22 cellular contexts compared by ENCODE assay signal in the genomic region with DNA sequence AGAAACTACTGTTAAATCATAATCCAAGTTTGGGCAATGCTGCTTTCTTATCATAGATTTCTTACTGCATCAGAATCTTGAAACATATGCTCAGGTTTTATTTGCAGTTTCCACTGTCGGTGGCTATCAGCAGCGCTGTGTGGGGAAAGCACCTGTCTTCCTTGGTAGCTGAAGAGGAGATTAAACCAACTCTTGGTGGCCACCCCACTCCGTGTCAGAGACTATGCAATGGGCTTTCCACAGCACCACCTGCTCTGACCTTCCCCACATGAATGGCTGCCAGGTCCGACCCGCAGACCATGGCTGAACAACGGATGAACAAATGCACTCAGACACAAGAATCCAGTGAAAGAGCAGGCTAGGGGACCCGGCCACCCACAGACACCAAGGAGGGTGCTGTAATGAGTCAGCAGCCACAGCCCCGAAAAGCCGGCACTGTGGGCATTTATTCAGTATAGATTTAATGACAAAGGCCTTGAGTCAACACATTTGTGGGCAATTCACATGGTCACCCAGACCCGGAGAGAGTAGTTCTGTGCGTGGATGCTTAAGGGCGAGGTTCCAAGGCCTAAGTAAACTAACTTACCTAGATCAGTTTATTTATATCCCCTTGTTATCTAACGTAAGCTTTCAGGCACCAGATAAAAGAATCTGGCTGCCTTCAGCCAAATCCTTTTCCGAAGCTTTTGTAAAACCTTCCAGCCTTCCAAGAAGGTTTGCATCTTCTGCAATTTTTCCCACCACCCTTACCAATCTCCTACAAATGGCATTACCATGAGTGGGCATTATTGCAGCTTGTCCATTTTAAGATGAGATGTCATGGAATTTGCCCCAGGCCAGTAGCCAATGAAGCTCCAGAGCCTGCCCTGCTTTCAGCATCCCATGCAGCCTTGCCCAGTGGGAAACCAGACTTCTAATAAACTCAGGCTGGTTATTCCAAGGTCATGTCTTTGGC.
DNase-seq lines count a peak whose midpoint lies in the region; ATAC-seq and TF ChIP-seq lines count a peak whose summit lies in the region.
"Had no signal": no experiment of that assay in that cellular context is flagged by ENCODE, and none has a peak within 500 bp of the region (broad histone marks: within the 10 kb centered on the region; RNA-seq: fewer than 3 reads in every experiment).

No MANE protein-coding gene starts in this region.

- H3K4me3 Mint-ChIP-seq in osteocyte (ENCODE audit: unreplicated experiment): no peak overlapping the region
- H3K4me3 Mint-ChIP-seq: activated CD8-positive, alpha-beta T cell treated with anti-CD3 and anti-CD28 coated beads, Interleukin-2, amount 10 ng/mL, durations not matched to agents 7 days and 5 days; activated naive CD8-positive, alpha-beta T cell; natural killer cell treated with Interleukin-12 subunit alpha and Interleukin-12 subunit beta and Interleukin-15 and Interleukin-18, amount 100 ng/mL, for 72 hours had no signal

- H3K4me1 ChIP-seq in SJCRH30: peaks cover 3% of the 10 kb centered on the region
- H3K4me1 ChIP-seq: spleen had no signal

- in situ Hi-C loops in brain microvascular endothelial cell (cut with HindIII; ENCODE audit: low pct_ligation_motif_present, low sequenced_read_pairs): no loop called here

- H3K9me3 ChIP-seq in SJCRH30 (replicated peaks): peaks cover 10% of the 10 kb centered on the region; the same call in 1 of the 2 replicates
- H3K9me3 ChIP-seq: ovary had no signal

- no peaks in the 10 kb centered on the region for H3K36me3 ChIP-seq in brain microvascular endothelial cell (replicated peaks)
- H3K36me3 ChIP-seq in SJCRH30: no peaks in the 10 kb centered on the region
- H3K36me3 ChIP-seq: ovary had no signal

- H3K27me3 Mint-ChIP-seq in osteocyte (ENCODE audit: unreplicated experiment): no peaks in the 10 kb centered on the region
- H3K27me3 Mint-ChIP-seq: activated naive CD8-positive, alpha-beta T cell; natural killer cell treated with Interleukin-12 subunit alpha and Interleukin-12 subunit beta and Interleukin-15 and Interleukin-18, amount 100 ng/mL, for 72 hours had no signal

- peaks cover 11% of the 10 kb centered on the region for H3K36me3 Mint-ChIP-seq in osteocyte (ENCODE audit: unreplicated experiment)

- no peak overlapping the region for H3K4me3 ChIP-seq in brain microvascular endothelial cell (ENCODE audit: low read depth, low read length)
- no peak overlapping the region for H3K4me3 ChIP-seq in SJCRH30
- H3K4me3 ChIP-seq: MG63, ovary, spleen had no signal

- TF ChIP-seq CTCF in brain microvascular endothelial cell (IDR thresholded peaks at IDR 0.05; ENCODE audit: low read depth, low read length, missing control alignments) (no peak), osteocyte (IDR thresholded peaks at IDR 0.05) (no peak)

- DNase-seq in H4 (ENCODE audit: low spot score) (peak; percentile 40), NCI-H226 (peak; percentile 40), brain microvascular endothelial cell (peak; percentile 67), osteocyte (ENCODE audit: extremely low spot score, unreplicated experiment) (peak; percentile 51), SJCRH30 (no peak)
- DNase-seq: activated CD8-positive, alpha-beta T cell treated with anti-CD3 and anti-CD28 coated beads, Interleukin-2, amount 10 ng/mL, durations not matched to agents 7 days and 5 days; cerebellar nuclear complex; DND-41; MG63; NCI-H1105 treated with DMSO at 0.1 percent for 48 hours; NCI-H1930; NCI-H524 treated with DMSO at 0.1 percent for 48 hours; NK-92 treated with Interleukin-12 subunit alpha and Interleukin-12 subunit beta, amount 100 ng/mL, for 24 hours; ovary; spleen; T-helper 1 cell had no signal

- no peak overlapping the region for H3K27ac Mint-ChIP-seq in osteocyte (ENCODE audit: unreplicated experiment)
- H3K27ac Mint-ChIP-seq: activated CD8-positive, alpha-beta T cell treated with anti-CD3 and anti-CD28 coated beads, Interleukin-2, amount 10 ng/mL, durations not matched to agents 7 days and 5 days; activated naive CD8-positive, alpha-beta T cell; natural killer cell treated with Interleukin-12 subunit alpha and Interleukin-12 subunit beta and Interleukin-15 and Interleukin-18, amount 100 ng/mL, for 72 hours had no signal

- ATAC-seq in GM18873 (IDR thresholded peaks at IDR 0.05; ENCODE audit: low FRiP score, unreplicated experiment): no peak
- ATAC-seq in GM18858 (IDR thresholded peaks at IDR 0.05; ENCODE audit: unreplicated experiment): no peak
- ATAC-seq: activated CD8-positive, alpha-beta T cell treated with anti-CD3 and anti-CD28 coated beads, Interleukin-2, amount 10 ng/mL, durations not matched to agents 7 days and 5 days; natural killer cell treated with Interleukin-12 subunit alpha and Interleukin-12 subunit beta and Interleukin-15 and Interleukin-18, amount 100 ng/mL, for 72 hours had no signal

- H3K9me3 Mint-ChIP-seq in osteocyte (ENCODE audit: unreplicated experiment): peaks cover 7% of the 10 kb centered on the region
- H3K9me3 Mint-ChIP-seq: natural killer cell treated with Interleukin-12 subunit alpha and Interleukin-12 subunit beta and Interleukin-15 and Interleukin-18, amount 100 ng/mL, for 72 hours had no signal

- H3K27ac ChIP-seq in brain microvascular endothelial cell (peak overlapping the region; percentile 61), SJCRH30 (no peak overlapping the region)
- H3K27ac ChIP-seq: C4-2B, epithelial cell of prostate, ovary, spleen had no signal

- peaks cover 22% of the 10 kb centered on the region for H3K4me1 Mint-ChIP-seq in osteocyte (ENCODE audit: unreplicated experiment)

- H3K27me3 ChIP-seq in brain microvascular endothelial cell (replicated peaks) (no peaks in the 10 kb centered on the region), SJCRH30 (no peaks in the 10 kb centered on the region)
- H3K27me3 ChIP-seq: MG63, ovary, spleen had no signal

Comparison
In these comparisons a context has a peak if more than half of its experiments do, and no peak if none do; other contexts are left out.
1. DNase-seq: peak in H4 (single experiment), NCI-H226 (single experiment), brain microvascular endothelial cell (single experiment) and osteocyte (single experiment); none in SJCRH30 (0 of 2).